16 cellular contexts compared by ENCODE assay signal in the genomic region with DNA sequence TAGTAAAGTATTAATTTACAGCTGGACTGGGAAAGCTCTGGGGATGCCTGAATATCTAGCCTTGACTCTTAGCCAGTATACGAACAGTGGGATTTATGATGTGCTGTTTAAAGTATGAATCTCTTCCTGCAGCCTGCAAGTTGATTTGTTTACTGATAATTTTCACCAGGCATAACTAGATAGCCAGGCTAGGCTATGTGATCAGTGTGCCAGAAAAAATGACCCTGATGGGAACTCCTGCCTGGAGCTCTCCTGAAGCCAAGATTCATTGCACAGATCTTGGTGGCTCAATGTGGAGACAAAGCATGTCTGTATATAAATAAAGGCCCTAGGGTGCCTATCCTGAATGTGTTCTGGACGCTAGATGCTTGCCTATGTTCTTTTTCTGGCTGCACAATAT.
DNase-seq lines count a peak whose midpoint lies in the region; ATAC-seq and TF ChIP-seq lines count a peak whose summit lies in the region.
"Had no signal": no experiment of that assay in that cellular context is flagged by ENCODE, and none has a peak within 500 bp of the region (broad histone marks: within the 10 kb centered on the region; RNA-seq: fewer than 3 reads in every experiment).

No MANE protein-coding gene starts in this region.

- no peaks in the 10 kb centered on the region for H3K4me1 ChIP-seq in ascending aorta

- H3K36me3 Mint-ChIP-seq in activated T-cell treated with anti-CD3 and anti-CD28 coated beads, Interleukin-2, amount 50 U/mL, for 24 hours (ENCODE audit: low read depth) = peaks cover 18% of the 10 kb centered on the region

- no peak overlapping the region for H3K27ac ChIP-seq in ascending aorta
- H3K27ac ChIP-seq: adrenal gland, thoracic aorta had no signal

- H3K36me3 ChIP-seq in ascending aorta = no peaks in the 10 kb centered on the region
- H3K36me3 ChIP-seq: adrenal gland, thoracic aorta had no signal

- H3K27ac Mint-ChIP-seq in activated T-cell treated with anti-CD3 and anti-CD28 coated beads, Interleukin-2, amount 50 U/mL, for 24 hours = no peak overlapping the region
- H3K27ac Mint-ChIP-seq: activated CD8-positive, alpha-beta T cell treated with anti-CD3 and anti-CD28 coated beads, Interleukin-2, amount 10 ng/mL, durations not matched to agents 7 days and 5 days; activated T-helper 1 cell treated with anti-CD3 and anti-CD28 coated beads, Interleukin-12 subunit alpha, Interleukin-12 subunit beta, Interleukin-2, Interleukin-4 antibody, amounts not matched to agents 30 ng/mL and 10 ng/mL and 1 ng/mL, durations not matched to agents 14 hours and 24 hours and 36 hours had no signal

- TF ChIP-seq CTCF in astrocyte of the cerebellum (IDR thresholded peaks at IDR 0.05; ENCODE audit: low read depth, low read length, missing control alignments) = no peak
- no peak for TF ChIP-seq CTCF in ascending aorta (IDR thresholded peaks at IDR 0.05)

- in situ Hi-C loops in astrocyte of the cerebellum (cut with HindIII; ENCODE audit: low sequenced_read_pairs) = no loop called here

- no peaks in the 10 kb centered on the region for H3K27me3 Mint-ChIP-seq in activated T-cell treated with anti-CD3 and anti-CD28 coated beads, Interleukin-2, amount 50 U/mL, for 24 hours

- H3K4me3 ChIP-seq in astrocyte of the cerebellum (ENCODE audit: low read depth, low read length) (no peak overlapping the region), ascending aorta (no peak overlapping the region)
- H3K4me3 ChIP-seq: adrenal gland, lung, thoracic aorta had no signal

- no peaks in the 10 kb centered on the region for H3K9me3 Mint-ChIP-seq in activated T-cell treated with anti-CD3 and anti-CD28 coated beads, Interleukin-2, amount 50 U/mL, for 24 hours
- H3K9me3 Mint-ChIP-seq: activated T-helper 1 cell treated with anti-CD3 and anti-CD28 coated beads, Interleukin-12 subunit alpha, Interleukin-12 subunit beta, Interleukin-2, Interleukin-4 antibody, amounts not matched to agents 30 ng/mL and 10 ng/mL and 1 ng/mL, durations not matched to agents 14 hours and 24 hours and 36 hours had no signal

- H3K4me1 Mint-ChIP-seq in activated T-cell treated with anti-CD3 and anti-CD28 coated beads, Interleukin-2, amount 50 U/mL, for 24 hours (ENCODE audit: low read depth) = no peaks in the 10 kb centered on the region

- H3K9me3 ChIP-seq in ascending aorta = no peaks in the 10 kb centered on the region
- H3K9me3 ChIP-seq: adrenal gland, thoracic aorta had no signal

- no peaks in the 10 kb centered on the region for H3K27me3 ChIP-seq in ascending aorta
- H3K27me3 ChIP-seq: adrenal gland had no signal

- H3K4me3 Mint-ChIP-seq in activated T-cell treated with anti-CD3 and anti-CD28 coated beads, Interleukin-2, amount 50 U/mL, for 24 hours = no peak overlapping the region
- H3K4me3 Mint-ChIP-seq: activated CD8-positive, alpha-beta T cell treated with anti-CD3 and anti-CD28 coated beads, Interleukin-2, amount 10 ng/mL, durations not matched to agents 7 days and 5 days; activated T-helper 1 cell treated with anti-CD3 and anti-CD28 coated beads, Interleukin-12 subunit alpha, Interleukin-12 subunit beta, Interleukin-2, Interleukin-4 antibody, amounts not matched to agents 30 ng/mL and 10 ng/mL and 1 ng/mL, durations not matched to agents 14 hours and 24 hours and 36 hours had no signal

- no peak for ATAC-seq in GM21515 (IDR thresholded peaks at IDR 0.05; ENCODE audit: unreplicated experiment)
- ATAC-seq: activated CD8-positive, alpha-beta T cell treated with anti-CD3 and anti-CD28 coated beads, Interleukin-2, amount 10 ng/mL, durations not matched to agents 7 days and 5 days had no signal

- DNase-seq in EH (ENCODE audit: low read depth) (peak; percentile 57), NCI-H446 (lab: John Stamatoyannopoulos, UW) (peak; percentile 15 to 39), astrocyte of the cerebellum (ENCODE audit: low read depth) (peak; percentile 24), foreskin melanocyte (peak; percentile 69), NOMO-1 treated with DMSO at 0.1 percent for 48 hours (lab: John Stamatoyannopoulos, UW; ENCODE audit: unreplicated experiment) (no peak), ascending aorta (ENCODE audit: low spot score in 2 of 2) (no peak)
- no peak for DNase-seq in activated T-cell treated with anti-CD3 and anti-CD28 coated beads, Interleukin-2, amount 50 U/mL, for 24 hours
- DNase-seq: activated CD8-positive, alpha-beta T cell treated with anti-CD3 and anti-CD28 coated beads, Interleukin-2, amount 10 ng/mL, durations not matched to agents 7 days and 5 days; MV-4-11; NCI-H2171 treated with DMSO at 0.1 percent for 48 hours; stimulated activated CD4-positive, alpha-beta T cell treated with anti-CD3 and anti-CD28 coated beads, Interleukin-12 subunit alpha, Interleukin-12 subunit beta, amount 100 ng/mL, for 4 hours had no signal

- intact Hi-C loops in ascending aorta (cut with DNase I) = no loop called here

Comparison
In these comparisons a context has a peak if more than half of its experiments do, and no peak if none do; other contexts are left out.
1. DNase-seq: peak in EH (single experiment), NCI-H446 (2 of 2), astrocyte of the cerebellum (single experiment) and foreskin melanocyte (single experiment); none in activated T-cell treated with anti-CD3 and anti-CD28 coated beads, Interleukin-2, amount 50 U/mL, for 24 hours (single experiment), NOMO-1 treated with DMSO at 0.1 percent for 48 hours (single experiment) and ascending aorta (0 of 2).